In genomic region chr17:81713556-81714411, GRCh38 we compare ENCODE assay signal across 1 cellular context.
TF ChIP-seq lines count a peak whose summit lies in the region.

No MANE protein-coding gene starts in this region.

TF ChIP-seq in SK-N-SH treated with all-trans-retinoic acid at 6 μM for 48 hours, 23 proteins besides CTCF, POLR2A, EP300 and RAD21 (continued from another document):
- no peak for TF ChIP-seq CREB5 (CRISPR knock-in tag; IDR thresholded peaks at IDR 0.05; ENCODE audit: low read depth)
- no peak for TF ChIP-seq ESRRG (CRISPR knock-in tag; IDR thresholded peaks at IDR 0.05)
- no peak for TF ChIP-seq RARB (CRISPR knock-in tag; IDR thresholded peaks at IDR 0.05)
- no peak for TF ChIP-seq ZFP30 (CRISPR knock-in tag; IDR thresholded peaks at IDR 0.05)
- no peak for TF ChIP-seq SNAI2 (CRISPR knock-in tag; IDR thresholded peaks at IDR 0.05)
